In the genomic region with DNA sequence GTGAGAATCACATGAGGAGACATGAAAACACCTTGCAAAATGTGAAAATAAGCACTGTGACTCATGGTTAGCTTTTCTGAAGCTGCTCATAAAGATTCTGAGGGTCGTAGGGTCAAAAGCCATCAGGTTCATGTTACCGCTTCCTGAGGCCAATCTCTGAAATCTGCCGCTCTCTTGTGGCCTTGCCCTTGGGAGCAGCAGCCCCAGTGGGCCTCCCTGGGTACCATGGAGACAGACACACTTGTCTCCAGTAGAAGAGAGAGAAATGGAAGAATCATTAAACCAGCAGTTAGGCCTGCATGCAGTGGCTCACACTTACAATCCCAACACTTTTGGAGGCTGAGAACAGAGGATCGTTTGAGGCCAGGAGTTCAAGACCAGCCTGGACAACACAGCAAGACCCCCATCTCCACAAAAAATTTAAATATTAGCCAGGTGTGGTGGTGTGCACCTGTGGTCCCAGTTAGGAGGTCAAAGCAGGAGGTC, we compare ENCODE assay signal across 13 cellular contexts. TPM values are rescaled to one million over a fixed set of nuclear protein-coding genes. Genes with fewer than 3 reads are reported as not detected.
DNase-seq lines count a peak whose midpoint lies in the region; ATAC-seq, FAIRE-seq and TF ChIP-seq lines count a peak whose summit lies in the region.
"Had no signal": no experiment of that assay in that cellular context is flagged by ENCODE, and none has a peak within 500 bp of the region (broad histone marks: within the 10 kb centered on the region; RNA-seq: fewer than 3 reads in every experiment).

No MANE protein-coding gene starts in this region.

- H3K79me2 ChIP-seq in HepG2 (ENCODE audit: insufficient read depth, low read length): no peaks in the 10 kb centered on the region

- no peak overlapping the region for H2AFZ ChIP-seq in HepG2 (ENCODE audit: low read length)

- peak; percentile 95 for FAIRE-seq in HepG2 (lab: Jason Lieb, UNC)

- ATAC-seq in HepG2: peak; percentile 87
- no peak for ATAC-seq in activated CD4-positive, CD25-positive, alpha-beta regulatory T cell treated with anti-CD3 and anti-CD28 coated beads, Interleukin-2, amount 50 U/mL, for 24 hours
- ATAC-seq: naive thymus-derived CD4-positive, alpha-beta T cell had no signal

- H4K20me1 ChIP-seq in HepG2 (ENCODE audit: insufficient read depth, low read length): no peaks in the 10 kb centered on the region

- no peak overlapping the region for H3K4me3 ChIP-seq in HepG2 (replicated peaks in 1 of 3; ENCODE audit: insufficient read depth in 1 of 3, low read depth in 2 of 3, low read length in 3 of 3)
- H3K4me3 ChIP-seq: SK-N-MC had no signal

- no peak for TF ChIP-seq POLR2A in HepG2 (IDR thresholded peaks at IDR 0.05; ENCODE audit: insufficient read depth in 1 of 2, low read depth in 2 of 2, low read length in 2 of 2)

- WGBS in HepG2 (ENCODE audit: low lambda C conversion rate): 5% methylated on average over 4 of the region's 4 CpGs

- CTCF ChIA-PET in RWPE1 (lab: Yijun Ruan, JAX) (interaction anchor here (0.6 to 1.3 kb wide), 5 partner anchors 43 to 1206 kb away, joined by 3 to 4 read pairs (median 4); no protein-coding TSS in a partner anchor), HepG2 (lab: Yijun Ruan, JAX; ENCODE audit: low intra/inter-chr PET ratio, low total read pairs) (no interaction called here)

- TF ChIP-seq EP300 in HepG2 (IDR thresholded peaks at IDR 0.05; ENCODE audit: low read depth in 2 of 2, low read length in 2 of 2): peak; percentile 77 to 95; a peak in 3 of 4 replicates
- peak; percentile 94 for TF ChIP-seq EP300 in HepG2 (CRISPR knock-in tag; IDR thresholded peaks at IDR 0.05; ENCODE audit: borderline replicate concordance)

- H3K9me3 ChIP-seq in HepG2 (ENCODE audit: low read length): no peaks in the 10 kb centered on the region

- H3K4me2 ChIP-seq in HepG2 (ENCODE audit: low read depth, low read length): peak overlapping the region; percentile 63

- no peak for TF ChIP-seq RAD21 in HepG2 (CRISPR knock-in tag; IDR thresholded peaks at IDR 0.05)

- POLR2A ChIA-PET in RWPE1 (lab: Yijun Ruan, JAX; ENCODE audit: low non-redundant PET) (no interaction called here), HepG2 (lab: Yijun Ruan, JAX) (interaction anchor here (0.8 to 7.3 kb wide), 13 partner anchors 10 to 86 kb away, joined by 4 to 82 read pairs (median 7); partner anchors contain the start of genes CCT6A, NIPSNAP2, PHKG1 and PSPH)

- H3K27me3 ChIP-seq in HepG2 (ENCODE audit: control insufficient read depth in 1 of 2, insufficient read depth in 2 of 2, low read length in 2 of 2): no peaks in the 10 kb centered on the region
- H3K27me3 ChIP-seq: brain microvascular endothelial cell had no signal

- TF ChIP-seq CTCF in RWPE1 (conservative IDR thresholded peaks at IDR 0.05; ENCODE audit: low read depth) (no peak), HepG2 (CRISPR knock-in tag; IDR thresholded peaks at IDR 0.05) (peak; percentile 58)

- intact Hi-C loops in HepG2 (cut with micrococcal nuclease; ENCODE audit: unreplicated experiment): loop anchor here (1.0 to 5.0 kb wide), 3 partner anchors 22 to 45 kb away; partner anchors contain the start of gene NIPSNAP2
- intact Hi-C loops in head of caudate nucleus (cut with DNase I): loop anchor here (5.0 kb wide), 2 partner anchors 45 to 70 kb away; partner anchors contain the start of gene NIPSNAP2

- H3K27ac ChIP-seq in RWPE1: peak overlapping the region; percentile 67
- peak overlapping the region; percentile 86 for H3K27ac ChIP-seq in HepG2 (ENCODE audit: extremely low read length, insufficient read depth, low read length)
- H3K27ac ChIP-seq: brain microvascular endothelial cell, SK-N-MC had no signal

- H3K36me3 ChIP-seq in HepG2 (replicated peaks in 1 of 2; ENCODE audit: control insufficient read depth in 1 of 2, insufficient read depth in 2 of 2, low read length in 2 of 2): peaks cover 4 to 8% of the 10 kb centered on the region in 2 experiments; a peak in 4 of 5 replicates

- in situ Hi-C loops in HepG2 (cut with HindIII; ENCODE audit: extremely low pct_ligation_motif_present, low pct_unique_long_range_greater_than_20kb): no loop called here

- peak; percentile 9 for DNase-seq in CMK (ENCODE audit: low read depth)
- DNase-seq in HCEC 1CT: peak; percentile 25
- peak; percentile 26 for DNase-seq in RWPE1 (ENCODE audit: low spot score)
- peak; percentile 99 for DNase-seq in HepG2 (ENCODE audit: low spot score)
- no peak for DNase-seq in head of caudate nucleus
- no peak for DNase-seq in AML-193 (lab: John Stamatoyannopoulos, UW)
- DNase-seq: activated CD4-positive, alpha-beta T cell treated with anti-CD3 and anti-CD28 coated beads for 1 hour; CD4-positive, alpha-beta T cell; naive thymus-derived CD4-positive, alpha-beta T cell; NCI-H510A treated with DMSO at 0.1 percent for 48 hours had no signal

- peak overlapping the region; percentile 44 for H3K9ac ChIP-seq in HepG2 (ENCODE audit: insufficient read depth, low read depth, low read length)

- BruUV-seq in HepG2 (replicated peaks; lab: Mats Ljungman, UMichigan): no TSS peak

- peaks cover 75% of the 10 kb centered on the region for H3K4me1 ChIP-seq in HepG2 (ENCODE audit: insufficient read depth, low read length)

RNA-seq across cellular contexts. Expression of gene NIPSNAP2, which starts 42.8 kb away (rescaled TPM):
- 40.3 and 56.5 TPM in 2 replicates for total RNA-seq in HepG2 (2016; rRNA removed; fragmentation: Illumina TruSeq; extraction: Trizol)
- 15.2 and 16.2 TPM in 2 replicates for total RNA-seq in HepG2 (2016; cell fraction: cytosol; rRNA removed; fragmentation: Illumina TruSeq; extraction: Trizol; ENCODE audit: low read depth)
- total RNA-seq in HepG2 (2016; cell fraction: insoluble cytoplasmic fraction; rRNA removed; fragmentation: Illumina TruSeq; extraction: Trizol): 40.6 and 57.0 TPM in 2 replicates
- 30.0 and 33.8 TPM in 2 replicates for total RNA-seq in HepG2 (2016; cell fraction: membrane; rRNA removed; fragmentation: Illumina TruSeq; extraction: Trizol)
- 23.7 and 23.8 TPM in 2 replicates for total RNA-seq in HepG2 (2016; cell fraction: nucleus; rRNA removed; fragmentation: Illumina TruSeq; extraction: Trizol)
- polyA plus RNA-seq in HepG2 (2011; rRNA removed): 47.2 and 61.5 TPM in 2 replicates
- polyA plus RNA-seq in HepG2 (2011; cell fraction: cytosol; rRNA removed): 25.7 and 43.6 TPM in 2 replicates
- polyA plus RNA-seq in HepG2 (2011; cell fraction: nucleus; rRNA removed): 19.8 and 23.4 TPM in 2 replicates
- polyA plus RNA-seq in HepG2 (2012): 40.5 and 41.2 TPM in 2 replicates
- polyA plus RNA-seq in HepG2 (2016; cell fraction: cytosol; fragmentation: Illumina TruSeq; extraction: Trizol; ENCODE audit: low read depth): 16.8 and 19.0 TPM in 2 replicates
- polyA plus RNA-seq in HepG2 (2016; cell fraction: insoluble cytoplasmic fraction; fragmentation: Illumina TruSeq; extraction: Trizol; ENCODE audit: low read depth): 75.2 and 89.9 TPM in 2 replicates
- polyA plus RNA-seq in HepG2 (2016; cell fraction: membrane; fragmentation: Illumina TruSeq; extraction: Trizol; ENCODE audit: low read depth): 27.3 and 27.5 TPM in 2 replicates
- 33.3 and 36.9 TPM in 2 replicates for polyA plus RNA-seq in HepG2 (2016; cell fraction: nucleus; fragmentation: Illumina TruSeq; extraction: Trizol; ENCODE audit: insufficient read depth, low read depth)
- polyA minus RNA-seq in HepG2 (2011; rRNA and poly(A)+ RNA removed; ENCODE audit: low replicate concordance): 19.6 and 21.9 TPM in 2 replicates
- polyA minus RNA-seq in HepG2 (2011; cell fraction: cytosol; rRNA and poly(A)+ RNA removed): 28.3 and 28.4 TPM in 2 replicates
- 49.2 and 60.8 TPM in 2 replicates for polyA minus RNA-seq in HepG2 (2011; cell fraction: nucleus; rRNA and poly(A)+ RNA removed)

RNA-seq across cellular contexts. Expression of gene PSPH, which starts 44.0 kb away (rescaled TPM):
- 124 and 175 TPM in 2 replicates for total RNA-seq in HepG2 (2016; rRNA removed; fragmentation: Illumina TruSeq; extraction: Trizol)
- total RNA-seq in HepG2 (2016; cell fraction: cytosol; rRNA removed; fragmentation: Illumina TruSeq; extraction: Trizol; ENCODE audit: low read depth): 25.3 and 32.9 TPM in 2 replicates
- total RNA-seq in HepG2 (2016; cell fraction: insoluble cytoplasmic fraction; rRNA removed; fragmentation: Illumina TruSeq; extraction: Trizol): 124 and 200 TPM in 2 replicates
- 65.6 and 67.9 TPM in 2 replicates for total RNA-seq in HepG2 (2016; cell fraction: membrane; rRNA removed; fragmentation: Illumina TruSeq; extraction: Trizol)
- 54.9 and 62.4 TPM in 2 replicates for total RNA-seq in HepG2 (2016; cell fraction: nucleus; rRNA removed; fragmentation: Illumina TruSeq; extraction: Trizol)
- polyA plus RNA-seq in HepG2 (2011; rRNA removed): 85.5 and 85.8 TPM in 2 replicates
- 97.1 and 104 TPM in 2 replicates for polyA plus RNA-seq in HepG2 (2011; cell fraction: cytosol; rRNA removed)
- 23.5 and 32.4 TPM in 2 replicates for polyA plus RNA-seq in HepG2 (2011; cell fraction: nucleus; rRNA removed)
- polyA plus RNA-seq in HepG2 (2012): 63.4 and 77.8 TPM in 2 replicates
- polyA plus RNA-seq in HepG2 (2016; cell fraction: cytosol; fragmentation: Illumina TruSeq; extraction: Trizol; ENCODE audit: low read depth): 24.3 and 28.7 TPM in 2 replicates
- polyA plus RNA-seq in HepG2 (2016; cell fraction: insoluble cytoplasmic fraction; fragmentation: Illumina TruSeq; extraction: Trizol; ENCODE audit: low read depth): 138 and 145 TPM in 2 replicates
- 40.5 and 43.9 TPM in 2 replicates for polyA plus RNA-seq in HepG2 (2016; cell fraction: membrane; fragmentation: Illumina TruSeq; extraction: Trizol; ENCODE audit: low read depth)
- polyA plus RNA-seq in HepG2 (2016; cell fraction: nucleus; fragmentation: Illumina TruSeq; extraction: Trizol; ENCODE audit: insufficient read depth, low read depth): 58.7 and 60.7 TPM in 2 replicates
- 48.6 and 65.8 TPM in 2 replicates for polyA minus RNA-seq in HepG2 (2011; rRNA and poly(A)+ RNA removed; ENCODE audit: low replicate concordance)
- 59.8 and 64.2 TPM in 2 replicates for polyA minus RNA-seq in HepG2 (2011; cell fraction: cytosol; rRNA and poly(A)+ RNA removed)
- polyA minus RNA-seq in HepG2 (2011; cell fraction: nucleus; rRNA and poly(A)+ RNA removed): 40.7 and 55.8 TPM in 2 replicates

RNA-seq across cellular contexts. Expression of gene CCT6A, which starts 44.4 kb away (rescaled TPM):
- 292 and 425 TPM in 2 replicates for total RNA-seq in HepG2 (2016; rRNA removed; fragmentation: Illumina TruSeq; extraction: Trizol)
- 46.3 and 52.8 TPM in 2 replicates for total RNA-seq in HepG2 (2016; cell fraction: cytosol; rRNA removed; fragmentation: Illumina TruSeq; extraction: Trizol; ENCODE audit: low read depth)
- total RNA-seq in HepG2 (2016; cell fraction: insoluble cytoplasmic fraction; rRNA removed; fragmentation: Illumina TruSeq; extraction: Trizol): 297 and 437 TPM in 2 replicates
- 96.3 and 109 TPM in 2 replicates for total RNA-seq in HepG2 (2016; cell fraction: membrane; rRNA removed; fragmentation: Illumina TruSeq; extraction: Trizol)
- 167 and 182 TPM in 2 replicates for total RNA-seq in HepG2 (2016; cell fraction: nucleus; rRNA removed; fragmentation: Illumina TruSeq; extraction: Trizol)
- polyA plus RNA-seq in HepG2 (2011; rRNA removed): 135 and 219 TPM in 2 replicates
- 87.9 and 139 TPM in 2 replicates for polyA plus RNA-seq in HepG2 (2011; cell fraction: cytosol; rRNA removed)
- 80.9 and 81.9 TPM in 2 replicates for polyA plus RNA-seq in HepG2 (2011; cell fraction: nucleus; rRNA removed)
- polyA plus RNA-seq in HepG2 (2012): 147 and 167 TPM in 2 replicates
- polyA plus RNA-seq in HepG2 (2016; cell fraction: cytosol; fragmentation: Illumina TruSeq; extraction: Trizol; ENCODE audit: low read depth): 29.1 and 31.6 TPM in 2 replicates
- polyA plus RNA-seq in HepG2 (2016; cell fraction: insoluble cytoplasmic fraction; fragmentation: Illumina TruSeq; extraction: Trizol; ENCODE audit: low read depth): 455 and 526 TPM in 2 replicates
- 69.4 and 72.1 TPM in 2 replicates for polyA plus RNA-seq in HepG2 (2016; cell fraction: membrane; fragmentation: Illumina TruSeq; extraction: Trizol; ENCODE audit: low read depth)
- polyA plus RNA-seq in HepG2 (2016; cell fraction: nucleus; fragmentation: Illumina TruSeq; extraction: Trizol; ENCODE audit: insufficient read depth, low read depth): 371 TPM in 2 replicates
- 62.3 and 243 TPM in 2 replicates for polyA minus RNA-seq in HepG2 (2011; rRNA and poly(A)+ RNA removed; ENCODE audit: low replicate concordance)
- polyA minus RNA-seq in HepG2 (2011; cell fraction: cytosol; rRNA and poly(A)+ RNA removed): 72.5 and 82.6 TPM in 2 replicates
- polyA minus RNA-seq in HepG2 (2011; cell fraction: nucleus; rRNA and poly(A)+ RNA removed): 101 and 127 TPM in 2 replicates

RNA-seq across cellular contexts. Expression of gene MRPS17, which starts 55.5 kb away (rescaled TPM):
- total RNA-seq in HepG2 (2016; rRNA removed; fragmentation: Illumina TruSeq; extraction: Trizol): 31.3 and 39.2 TPM in 2 replicates
- 10.5 and 11.1 TPM in 2 replicates for total RNA-seq in HepG2 (2016; cell fraction: cytosol; rRNA removed; fragmentation: Illumina TruSeq; extraction: Trizol; ENCODE audit: low read depth)
- 30.6 and 41.4 TPM in 2 replicates for total RNA-seq in HepG2 (2016; cell fraction: insoluble cytoplasmic fraction; rRNA removed; fragmentation: Illumina TruSeq; extraction: Trizol)
- total RNA-seq in HepG2 (2016; cell fraction: membrane; rRNA removed; fragmentation: Illumina TruSeq; extraction: Trizol): 19.3 and 19.5 TPM in 2 replicates
- total RNA-seq in HepG2 (2016; cell fraction: nucleus; rRNA removed; fragmentation: Illumina TruSeq; extraction: Trizol): 9.2 TPM in 2 replicates
- polyA plus RNA-seq in HepG2 (2011; rRNA removed): 14.9 and 15.9 TPM in 2 replicates
- 10.3 and 14.3 TPM in 2 replicates for polyA plus RNA-seq in HepG2 (2011; cell fraction: cytosol; rRNA removed)
- 2.6 and 4.4 TPM in 2 replicates for polyA plus RNA-seq in HepG2 (2011; cell fraction: nucleus; rRNA removed)
- 18.6 and 25.6 TPM in 2 replicates for polyA plus RNA-seq in HepG2 (2012)
- polyA plus RNA-seq in HepG2 (2016; cell fraction: cytosol; fragmentation: Illumina TruSeq; extraction: Trizol; ENCODE audit: low read depth): 9.2 and 11.7 TPM in 2 replicates
- 43.2 and 44.3 TPM in 2 replicates for polyA plus RNA-seq in HepG2 (2016; cell fraction: insoluble cytoplasmic fraction; fragmentation: Illumina TruSeq; extraction: Trizol; ENCODE audit: low read depth)
- polyA plus RNA-seq in HepG2 (2016; cell fraction: membrane; fragmentation: Illumina TruSeq; extraction: Trizol; ENCODE audit: low read depth): 13.4 and 13.9 TPM in 2 replicates
- polyA plus RNA-seq in HepG2 (2016; cell fraction: nucleus; fragmentation: Illumina TruSeq; extraction: Trizol; ENCODE audit: insufficient read depth, low read depth): 16.1 and 20.8 TPM in 2 replicates
- 5.6 and 10.3 TPM in 2 replicates for polyA minus RNA-seq in HepG2 (2011; rRNA and poly(A)+ RNA removed; ENCODE audit: low replicate concordance)
- 3.0 and 5.9 TPM in 2 replicates for polyA minus RNA-seq in HepG2 (2011; cell fraction: cytosol; rRNA and poly(A)+ RNA removed)
- polyA minus RNA-seq in HepG2 (2011; cell fraction: nucleus; rRNA and poly(A)+ RNA removed): 7.0 and 7.6 TPM in 2 replicates

RNA-seq across cellular contexts. Expression of gene SUMF2, which starts 56.9 kb away (rescaled TPM):
- total RNA-seq in HepG2 (2016; rRNA removed; fragmentation: Illumina TruSeq; extraction: Trizol): 22.4 and 54.4 TPM in 2 replicates
- 12.4 and 13.6 TPM in 2 replicates for total RNA-seq in HepG2 (2016; cell fraction: cytosol; rRNA removed; fragmentation: Illumina TruSeq; extraction: Trizol; ENCODE audit: low read depth)
- total RNA-seq in HepG2 (2016; cell fraction: insoluble cytoplasmic fraction; rRNA removed; fragmentation: Illumina TruSeq; extraction: Trizol): 20.6 and 54.0 TPM in 2 replicates
- 25.2 and 28.6 TPM in 2 replicates for total RNA-seq in HepG2 (2016; cell fraction: membrane; rRNA removed; fragmentation: Illumina TruSeq; extraction: Trizol)
- 45.2 and 49.4 TPM in 2 replicates for total RNA-seq in HepG2 (2016; cell fraction: nucleus; rRNA removed; fragmentation: Illumina TruSeq; extraction: Trizol)
- polyA plus RNA-seq in HepG2 (2011; rRNA removed): 48.0 and 48.9 TPM in 2 replicates
- 37.0 and 44.8 TPM in 2 replicates for polyA plus RNA-seq in HepG2 (2011; cell fraction: cytosol; rRNA removed)
- 132 and 139 TPM in 2 replicates for polyA plus RNA-seq in HepG2 (2011; cell fraction: nucleus; rRNA removed)
- 47.6 and 52.3 TPM in 2 replicates for polyA plus RNA-seq in HepG2 (2012)
- polyA plus RNA-seq in HepG2 (2016; cell fraction: cytosol; fragmentation: Illumina TruSeq; extraction: Trizol; ENCODE audit: low read depth): 10.5 and 10.7 TPM in 2 replicates
- 15.4 and 19.0 TPM in 2 replicates for polyA plus RNA-seq in HepG2 (2016; cell fraction: insoluble cytoplasmic fraction; fragmentation: Illumina TruSeq; extraction: Trizol; ENCODE audit: low read depth)
- polyA plus RNA-seq in HepG2 (2016; cell fraction: membrane; fragmentation: Illumina TruSeq; extraction: Trizol; ENCODE audit: low read depth): 16.9 and 18.1 TPM in 2 replicates
- polyA plus RNA-seq in HepG2 (2016; cell fraction: nucleus; fragmentation: Illumina TruSeq; extraction: Trizol; ENCODE audit: insufficient read depth, low read depth): 77.0 and 78.6 TPM in 2 replicates
- 55.3 and 78.5 TPM in 2 replicates for polyA minus RNA-seq in HepG2 (2011; rRNA and poly(A)+ RNA removed; ENCODE audit: low replicate concordance)
- 28.3 and 29.1 TPM in 2 replicates for polyA minus RNA-seq in HepG2 (2011; cell fraction: cytosol; rRNA and poly(A)+ RNA removed)
- polyA minus RNA-seq in HepG2 (2011; cell fraction: nucleus; rRNA and poly(A)+ RNA removed): 40.4 and 52.2 TPM in 2 replicates

Comparison
In these comparisons a context has a peak if more than half of its experiments do, and no peak if none do; other contexts are left out.
1. DNase-seq: peak in CMK (single experiment), HCEC 1CT (single experiment), RWPE1 (single experiment) and HepG2 (single experiment); none in head of caudate nucleus (0 of 42) and AML-193 (0 of 2).